ENCODE assay signal across 1 cellular context in the genomic region with DNA sequence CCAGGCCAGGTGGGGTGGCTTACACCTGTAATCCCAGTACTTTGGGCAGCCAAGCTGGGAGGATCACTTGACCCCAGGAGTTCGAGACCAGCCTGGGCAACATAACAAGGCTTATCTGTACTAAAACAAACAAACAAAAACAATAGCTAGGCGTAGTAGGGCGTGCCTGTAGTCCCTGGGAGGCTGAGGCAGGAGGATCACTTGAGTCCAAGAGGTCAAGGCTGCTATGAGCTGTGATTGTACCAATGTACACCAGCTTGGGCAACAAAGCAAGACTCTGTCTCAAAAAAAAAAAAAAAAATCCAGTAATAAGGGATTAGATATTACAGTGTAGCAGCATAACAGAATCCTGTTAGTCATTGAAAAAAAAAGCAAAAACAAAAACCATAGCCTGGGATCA.
TF ChIP-seq lines count a peak whose summit lies in the region.

No MANE protein-coding gene starts in this region.

TF ChIP-seq in HepG2, 621 proteins besides CTCF, POLR2A, EP300 and RAD21 (continued from another document and continues in another):
- TF ChIP-seq ZMYM4 (CRISPR knock-in tag; IDR thresholded peaks at IDR 0.05) = peak; percentile 64
- TF ChIP-seq ZNF18 (CRISPR knock-in tag; IDR thresholded peaks at IDR 0.05; ENCODE audit: insufficient replicate concordance) = no peak
- TF ChIP-seq AGO1 (IDR thresholded peaks at IDR 0.05; ENCODE audit: low read depth, low read length, poor library complexity, severe bottlenecking) = no peak
- no peak for TF ChIP-seq SOX6 (IDR thresholded peaks at IDR 0.05)
- peak; percentile 84 for TF ChIP-seq SOX6 (CRISPR knock-in tag; IDR thresholded peaks at IDR 0.05)
- TF ChIP-seq HDAC2 (CRISPR knock-in tag; IDR thresholded peaks at IDR 0.05) = peak; percentile 55; the same call in 1 of the 2 replicates
- TF ChIP-seq KDM1A (CRISPR knock-in tag; IDR thresholded peaks at IDR 0.05) = peak; percentile 76; the same call in 1 of the 2 replicates
- TF ChIP-seq CEBPG (CRISPR knock-in tag; IDR thresholded peaks at IDR 0.05) = no peak
- no peak for TF ChIP-seq TBL1XR1 (IDR thresholded peaks at IDR 0.05; ENCODE audit: borderline replicate concordance, low read length, partially characterized antibody)
- no peak for TF ChIP-seq ZNF337 (CRISPR knock-in tag; IDR thresholded peaks at IDR 0.05; ENCODE audit: borderline replicate concordance, low read depth)
- 0 out of 2 replicates have a peak, but pooled peaks have one; percentile 18 for TF ChIP-seq PITX1 (CRISPR knock-in tag; IDR thresholded peaks at IDR 0.05)
- TF ChIP-seq, protein P1, sequence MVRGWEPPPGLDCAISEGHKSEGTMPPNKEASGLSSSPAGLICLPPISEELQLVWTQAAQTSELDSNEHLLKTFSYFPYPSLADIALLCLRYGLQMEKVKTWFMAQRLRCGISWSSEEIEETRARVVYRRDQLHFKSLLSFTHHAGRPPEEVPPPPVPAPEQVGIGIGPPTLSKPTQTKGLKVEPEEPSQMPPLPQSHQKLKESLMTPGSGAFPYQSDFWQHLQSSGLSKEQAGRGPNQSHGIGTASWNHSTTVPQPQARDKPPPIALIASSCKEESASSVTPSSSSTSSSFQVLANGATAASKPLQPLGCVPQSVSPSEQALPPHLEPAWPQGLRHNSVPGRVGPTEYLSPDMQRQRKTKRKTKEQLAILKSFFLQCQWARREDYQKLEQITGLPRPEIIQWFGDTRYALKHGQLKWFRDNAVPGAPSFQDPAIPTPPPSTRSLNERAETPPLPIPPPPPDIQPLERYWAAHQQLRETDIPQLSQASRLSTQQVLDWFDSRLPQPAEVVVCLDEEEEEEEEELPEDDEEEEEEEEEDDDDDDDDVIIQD (CRISPR knock-in tag; IDR thresholded peaks at IDR 0.05; ENCODE audit: low read depth) = peak; percentile 61; the same call in 1 of the 2 replicates
- TF ChIP-seq, protein P2, sequence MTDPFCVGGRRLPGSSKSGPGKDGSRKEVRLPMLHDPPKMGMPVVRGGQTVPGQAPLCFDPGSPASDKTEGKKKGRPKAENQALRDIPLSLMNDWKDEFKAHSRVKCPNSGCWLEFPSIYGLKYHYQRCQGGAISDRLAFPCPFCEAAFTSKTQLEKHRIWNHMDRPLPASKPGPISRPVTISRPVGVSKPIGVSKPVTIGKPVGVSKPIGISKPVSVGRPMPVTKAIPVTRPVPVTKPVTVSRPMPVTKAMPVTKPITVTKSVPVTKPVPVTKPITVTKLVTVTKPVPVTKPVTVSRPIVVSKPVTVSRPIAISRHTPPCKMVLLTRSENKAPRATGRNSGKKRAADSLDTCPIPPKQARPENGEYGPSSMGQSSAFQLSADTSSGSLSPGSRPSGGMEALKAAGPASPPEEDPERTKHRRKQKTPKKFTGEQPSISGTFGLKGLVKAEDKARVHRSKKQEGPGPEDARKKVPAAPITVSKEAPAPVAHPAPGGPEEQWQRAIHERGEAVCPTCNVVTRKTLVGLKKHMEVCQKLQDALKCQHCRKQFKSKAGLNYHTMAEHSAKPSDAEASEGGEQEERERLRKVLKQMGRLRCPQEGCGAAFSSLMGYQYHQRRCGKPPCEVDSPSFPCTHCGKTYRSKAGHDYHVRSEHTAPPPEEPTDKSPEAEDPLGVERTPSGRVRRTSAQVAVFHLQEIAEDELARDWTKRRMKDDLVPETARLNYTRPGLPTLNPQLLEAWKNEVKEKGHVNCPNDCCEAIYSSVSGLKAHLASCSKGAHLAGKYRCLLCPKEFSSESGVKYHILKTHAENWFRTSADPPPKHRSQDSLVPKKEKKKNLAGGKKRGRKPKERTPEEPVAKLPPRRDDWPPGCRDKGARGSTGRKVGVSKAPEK (CRISPR knock-in tag; IDR thresholded peaks at IDR 0.05; ENCODE audit: borderline replicate concordance) = no peak
- TF ChIP-seq SIN3A (IDR thresholded peaks at IDR 0.05; ENCODE audit: borderline replicate concordance, low read depth, low read length) = no peak
- no peak for TF ChIP-seq ZNF678 (CRISPR knock-in tag; IDR thresholded peaks at IDR 0.05)
- TF ChIP-seq ERF (CRISPR knock-in tag; IDR thresholded peaks at IDR 0.05) = no peak
- TF ChIP-seq EED (CRISPR knock-in tag; IDR thresholded peaks at IDR 0.05) = no peak
- no peak for TF ChIP-seq FLYWCH1 (CRISPR knock-in tag; IDR thresholded peaks at IDR 0.05)
- no peak for TF ChIP-seq SRSF4 (IDR thresholded peaks at IDR 0.05; ENCODE audit: low read depth, low read length, poor library complexity, severe bottlenecking)
- TF ChIP-seq DPF2 (CRISPR knock-in tag; IDR thresholded peaks at IDR 0.05; ENCODE audit: borderline replicate concordance, low read depth) = no peak
- peak; percentile 52; the same call in 1 of the 2 replicates for TF ChIP-seq RARA (CRISPR knock-in tag; IDR thresholded peaks at IDR 0.05)
- no peak for TF ChIP-seq ZC3H13 (CRISPR knock-in tag; IDR thresholded peaks at IDR 0.05)
- TF ChIP-seq IRF2 (CRISPR knock-in tag; IDR thresholded peaks at IDR 0.05) = no peak
- no peak for TF ChIP-seq HCFC1 (IDR thresholded peaks at IDR 0.05; ENCODE audit: low read depth, low read length)
- TF ChIP-seq CREM (IDR thresholded peaks at IDR 0.05) = no peak
- no peak for TF ChIP-seq CREM (CRISPR knock-in tag; IDR thresholded peaks at IDR 0.05)
- no peak for TF ChIP-seq XRCC5 (optimal IDR thresholded peaks at IDR 0.05; ENCODE audit: low read length)
- TF ChIP-seq MTF2 (CRISPR knock-in tag; IDR thresholded peaks at IDR 0.05; ENCODE audit: borderline replicate concordance) = no peak
- TF ChIP-seq, protein P3, sequence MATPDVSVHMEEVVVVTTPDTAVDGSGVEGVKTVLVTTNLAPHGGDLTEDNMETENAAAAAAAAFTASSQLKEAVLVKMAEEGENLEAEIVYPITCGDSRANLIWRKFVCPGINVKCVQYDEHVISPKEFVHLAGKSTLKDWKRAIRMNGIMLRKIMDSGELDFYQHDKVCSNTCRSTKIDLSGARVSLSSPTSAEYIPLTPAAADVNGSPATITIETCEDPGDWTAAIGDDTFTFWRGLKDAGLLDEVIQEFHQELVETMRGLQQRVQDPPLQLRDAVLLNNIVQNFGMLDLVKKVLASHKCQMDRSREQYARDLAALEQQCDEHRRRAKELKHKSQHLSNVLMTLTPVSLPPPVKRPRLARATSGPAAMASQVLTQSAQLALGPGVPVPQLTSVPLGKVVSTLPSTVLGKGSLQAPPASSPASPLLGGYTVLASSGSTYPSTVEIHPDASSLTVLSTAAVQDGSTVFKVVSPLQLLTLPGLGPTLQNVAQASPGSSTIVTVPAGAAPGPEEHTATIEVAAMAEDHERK (CRISPR knock-in tag; IDR thresholded peaks at IDR 0.05; ENCODE audit: low read depth) = no peak
- no peak for TF ChIP-seq ZBTB2 (CRISPR knock-in tag; IDR thresholded peaks at IDR 0.05; ENCODE audit: low read depth)
- TF ChIP-seq RCOR2 (CRISPR knock-in tag; IDR thresholded peaks at IDR 0.05) = peak; percentile 81
- no peak for TF ChIP-seq AGO2 (optimal IDR thresholded peaks at IDR 0.05; ENCODE audit: low read depth, low read length)
- TF ChIP-seq ZBTB38 (CRISPR knock-in tag; IDR thresholded peaks at IDR 0.05) = no peak
- no peak for TF ChIP-seq JDP2 (CRISPR knock-in tag; IDR thresholded peaks at IDR 0.05; ENCODE audit: borderline replicate concordance)
- peak; percentile 85 for TF ChIP-seq POGZ (CRISPR knock-in tag; IDR thresholded peaks at IDR 0.05)
- no peak for TF ChIP-seq ZNF780A (CRISPR knock-in tag; IDR thresholded peaks at IDR 0.05)
- 0 out of 2 replicates have a peak, but pooled peaks have one; percentile 10 for TF ChIP-seq SAP130 (CRISPR knock-in tag; IDR thresholded peaks at IDR 0.05; ENCODE audit: low read depth)
- TF ChIP-seq KMT2B (CRISPR knock-in tag; IDR thresholded peaks at IDR 0.05) = no peak
- no peak for TF ChIP-seq ZNF383 (CRISPR knock-in tag; IDR thresholded peaks at IDR 0.05; ENCODE audit: borderline replicate concordance)
- no peak for TF ChIP-seq BCL6 (CRISPR knock-in tag; IDR thresholded peaks at IDR 0.05)
- TF ChIP-seq ZNF121 (CRISPR knock-in tag; IDR thresholded peaks at IDR 0.05) = peak; percentile 46; the same call in 1 of the 2 replicates
- TF ChIP-seq ZBTB33 (CRISPR knock-in tag; IDR thresholded peaks at IDR 0.05) = peak; percentile 39; the same call in 1 of the 2 replicates
- TF ChIP-seq ZBTB26 (CRISPR knock-in tag; IDR thresholded peaks at IDR 0.05; ENCODE audit: borderline replicate concordance) = no peak
- no peak for TF ChIP-seq MAFK (conservative IDR thresholded peaks at IDR 0.05 in 1 of 2, IDR thresholded peaks at IDR 0.05 in 1 of 2; ENCODE audit: low read length in 2 of 2)
- peak; percentile 32 for TF ChIP-seq TEAD3 (CRISPR knock-in tag; optimal IDR thresholded peaks at IDR 0.05; ENCODE audit: borderline replicate concordance)
- TF ChIP-seq NR2F1 (CRISPR knock-in tag; IDR thresholded peaks at IDR 0.05) = 0 out of 4 replicates have a peak, but pooled peaks of 1 of the 2 experiments have one; percentile 11
- peak; percentile 69 for TF ChIP-seq ZMYM3 (CRISPR knock-in tag; IDR thresholded peaks at IDR 0.05)
- TF ChIP-seq SOX13 (IDR thresholded peaks at IDR 0.05) = no peak
- peak in 1 of 2 experiments; percentile 83; a peak in 2 of 4 replicates for TF ChIP-seq SOX13 (CRISPR knock-in tag; conservative IDR thresholded peaks at IDR 0.05 in 1 of 2, IDR thresholded peaks at IDR 0.05 in 1 of 2)
- no peak for TF ChIP-seq ZNF879 (CRISPR knock-in tag; IDR thresholded peaks at IDR 0.05)
- no peak for TF ChIP-seq ZSCAN25 (CRISPR knock-in tag; IDR thresholded peaks at IDR 0.05)
- peak; percentile 83 for TF ChIP-seq SOX5 (CRISPR knock-in tag; IDR thresholded peaks at IDR 0.05; ENCODE audit: borderline replicate concordance)
- TF ChIP-seq FOXP1 (IDR thresholded peaks at IDR 0.05) = no peak
- peak; percentile 57; the same call in 1 of the 2 replicates for TF ChIP-seq FOXP1 (CRISPR knock-in tag; IDR thresholded peaks at IDR 0.05)
- no peak for TF ChIP-seq FIP1L1 (IDR thresholded peaks at IDR 0.05; ENCODE audit: borderline replicate concordance, insufficient read depth, low read depth, low read length)
